ENCODE assay signal across 1 cellular context in genomic region chr2:32010280-32010669, GRCh38.
TF ChIP-seq lines count a peak whose summit lies in the region.

No MANE protein-coding gene starts in this region.

TF ChIP-seq in HepG2, 621 proteins besides CTCF, POLR2A, EP300 and RAD21:
- TF ChIP-seq PAX8 (CRISPR knock-in tag; IDR thresholded peaks at IDR 0.05; ENCODE audit: borderline replicate concordance), result 0 out of 2 replicates have a peak, but pooled peaks have one; percentile 8
- TF ChIP-seq ARID2 (CRISPR knock-in tag; IDR thresholded peaks at IDR 0.05; ENCODE audit: borderline replicate concordance), result 0 out of 2 replicates have a peak, but pooled peaks have one; percentile 0
